ENCODE assay signal across 8 cellular contexts in genomic region chr5:95822038-95822407, GRCh38. TPM values are rescaled to one million over a fixed set of nuclear protein-coding genes. Genes with fewer than 3 reads are reported as not detected.
A peak's percentile ranks its signal among the peaks of the same experiment; 100 is the strongest.
DNase-seq lines count a peak whose midpoint lies in the region; ATAC-seq, FAIRE-seq and TF ChIP-seq lines count a peak whose summit lies in the region.

No MANE protein-coding gene starts in this region.

- H3F3A ChIP-seq in SK-N-SH (replicated peaks; ENCODE audit: insufficient read depth): peaks cover 18% of the 10 kb centered on the region

- H3K9ac ChIP-seq in SK-N-SH: peak overlapping the region; percentile 71

- peak overlapping the region; percentile 87 for H3K4me2 ChIP-seq in SK-N-SH

- peak; percentile 30 for ATAC-seq in GM19395 (IDR thresholded peaks at IDR 0.05; ENCODE audit: unreplicated experiment)
- peak; percentile 43 to 76 (median 63) for ATAC-seq in right lobe of liver

- H3K27ac Mint-ChIP-seq in dendritic cell treated with granulocyte-macrophage colony-stimulating factor and Interleukin-4, amounts not matched to agents 40 ng/mL and 50 ng/mL, for 4 days: peak overlapping the region; percentile 92

- intact Hi-C loops in dendritic cell treated with granulocyte-macrophage colony-stimulating factor and Interleukin-4, amounts not matched to agents 40 ng/mL and 50 ng/mL, for 4 days (cut with micrococcal nuclease): loop anchor here (2.0 kb wide), 1 partner anchor 13 kb away; no protein-coding TSS in a partner anchor
- intact Hi-C loops in right lobe of liver (cut with DNase I): no loop called here

- H3K79me2 ChIP-seq in SK-N-SH (ENCODE audit: insufficient read depth): peaks cover 14% of the 10 kb centered on the region; the same call in 1 of the 2 replicates

- peak overlapping the region; percentile 72 to 90 for H3K4me3 ChIP-seq in SK-N-SH (ENCODE audit: low read depth in 2 of 2, low read length in 1 of 2)
- peak overlapping the region; percentile 72 to 79 (median 75) for H3K4me3 ChIP-seq in right lobe of liver

- no peak for TF ChIP-seq CTCF in SK-N-SH (IDR thresholded peaks at IDR 0.05)
- TF ChIP-seq CTCF in right lobe of liver (IDR thresholded peaks at IDR 0.05): no peak

- H3K36me3 ChIP-seq in SK-N-SH (replicated peaks in 1 of 2; ENCODE audit: control insufficient read depth in 1 of 2, insufficient read depth in 2 of 2, low read length in 1 of 2) (no peaks in the 10 kb centered on the region), right lobe of liver (peaks cover 0 to under 1% (median 0%) of the 10 kb centered on the region in 4 donors)

- H3K4me3 Mint-ChIP-seq in dendritic cell treated with granulocyte-macrophage colony-stimulating factor and Interleukin-4, amounts not matched to agents 40 ng/mL and 50 ng/mL, for 4 days: peak overlapping the region; percentile 95

- no peaks in the 10 kb centered on the region for H3K9me2 ChIP-seq in SK-N-SH

- H3K9me3 Mint-ChIP-seq in dendritic cell treated with granulocyte-macrophage colony-stimulating factor and Interleukin-4, amounts not matched to agents 40 ng/mL and 50 ng/mL, for 4 days: no peaks in the 10 kb centered on the region

- no peak for TF ChIP-seq RAD21 in SK-N-SH (IDR thresholded peaks at IDR 0.05; ENCODE audit: low read length)

- no peaks in the 10 kb centered on the region for H3K27me3 Mint-ChIP-seq in dendritic cell treated with granulocyte-macrophage colony-stimulating factor and Interleukin-4, amounts not matched to agents 40 ng/mL and 50 ng/mL, for 4 days

- H3K36me3 Mint-ChIP-seq in dendritic cell treated with granulocyte-macrophage colony-stimulating factor and Interleukin-4, amounts not matched to agents 40 ng/mL and 50 ng/mL, for 4 days (ENCODE audit: low read depth): peaks cover 35% of the 10 kb centered on the region

- no peaks in the 10 kb centered on the region for H4K20me1 ChIP-seq in SK-N-SH (ENCODE audit: insufficient read depth)

- no peak for FAIRE-seq in HTR-8/SVneo (lab: Jason Lieb, UNC)

- CTCF ChIA-PET in SK-N-SH (lab: Yijun Ruan, JAX): interaction anchor here (0.6 to 4.4 kb wide), 5 partner anchors 10 to 41 kb away, joined by 3 to 20 read pairs (median 6); no protein-coding TSS in a partner anchor

- peaks cover 9 to 22% of the 10 kb centered on the region in 2 experiments for H3K4me1 ChIP-seq in SK-N-SH (ENCODE audit: control insufficient read depth in 1 of 2, insufficient read depth in 2 of 2, low read depth in 1 of 2, low read length in 1 of 2)
- peaks cover 0 to 54% (median 18%) of the 10 kb centered on the region in 4 donors for H3K4me1 ChIP-seq in right lobe of liver

- DNase-seq in D341Med (ENCODE audit: low spot score) (peak; percentile 81), HTR-8/SVneo (ENCODE audit: insufficient read length, low spot score) (peak; percentile 33), SK-N-SH (peak; percentile 72), right lobe of liver (peak; percentile 63 to 80 (median 75)), substantia nigra (lab: John Stamatoyannopoulos, UW) (peak in 36 of 49 donors; percentile 5 to 79 (median 34)), NCI-H2196 (lab: John Stamatoyannopoulos, UW; ENCODE audit: unreplicated experiment) (no peak)

- TF ChIP-seq POLR2A in right lobe of liver (IDR thresholded peaks at IDR 0.05): no peak

- H3K27ac ChIP-seq in SK-N-SH (ENCODE audit: low read depth in 2 of 2, low read length in 1 of 2) (peak overlapping the region; percentile 74 to 85), right lobe of liver (peak overlapping the region; percentile 80 to 87 (median 81)), substantia nigra (ENCODE audit: low read depth, low read length, poor library complexity, severe bottlenecking) (peak overlapping the region; percentile 67)

- H3K9me3 ChIP-seq in SK-N-SH: no peaks in the 10 kb centered on the region
- H3K9me3 ChIP-seq in right lobe of liver: no peaks in the 10 kb centered on the region

- POLR2A ChIA-PET in SK-N-SH (lab: Yijun Ruan, JAX): interaction anchor here (1.0 kb wide), 1 partner anchor 90 kb away, joined by 4 read pairs; no protein-coding TSS in a partner anchor

- 4% methylated on average over 12 of the region's 13 CpGs for WGBS in SK-N-SH (ENCODE audit: low lambda C conversion rate)
- WGBS in right lobe of liver (ENCODE audit: insufficient coverage, low coverage, low lambda C conversion rate, missing lambda C conversion rate): under 1% methylated on average over 8 of the region's 13 CpGs

- peaks cover 77% of the 10 kb centered on the region for H3K4me1 Mint-ChIP-seq in dendritic cell treated with granulocyte-macrophage colony-stimulating factor and Interleukin-4, amounts not matched to agents 40 ng/mL and 50 ng/mL, for 4 days (ENCODE audit: low read depth)

- peak overlapping the region; percentile 100 for H2AFZ ChIP-seq in SK-N-SH (ENCODE audit: low read depth)

- TF ChIP-seq EP300 in SK-N-SH (IDR thresholded peaks at IDR 0.05; ENCODE audit: borderline replicate concordance in 1 of 2, low read depth in 1 of 2, low read length in 1 of 2): no peak

- H3K27me3 ChIP-seq in SK-N-SH (ENCODE audit: insufficient read depth): no peaks in the 10 kb centered on the region
- no peaks in the 10 kb centered on the region for H3K27me3 ChIP-seq in right lobe of liver

TF ChIP-seq in SK-N-SH, 30 proteins besides CTCF, POLR2A, EP300 and RAD21:
- no peak for TF ChIP-seq RXRA (IDR thresholded peaks at IDR 0.05; ENCODE audit: borderline replicate concordance, low read depth)

RNA-seq across cellular contexts. Expression of gene GLRX, which starts 0.5 kb away (rescaled TPM):
- 40.0 and 50.9 TPM in 2 replicates for polyA plus RNA-seq in SK-N-SH (2012; rRNA removed)
- polyA plus RNA-seq in SK-N-SH (2012; cell fraction: cytosol; rRNA removed): 49.0 and 49.6 TPM in 2 replicates
- 14.3 and 23.7 TPM in 2 replicates for polyA plus RNA-seq in SK-N-SH (2012; cell fraction: nucleus; rRNA removed)
- 100 to 1,000 TPM in 3 of 6 experiments, 10 to 100 TPM in 3; 40.2 to 228 (median 82.8) TPM for total RNA-seq in right lobe of liver
